ENCODE assay signal across 11 cellular contexts in the genomic region with DNA sequence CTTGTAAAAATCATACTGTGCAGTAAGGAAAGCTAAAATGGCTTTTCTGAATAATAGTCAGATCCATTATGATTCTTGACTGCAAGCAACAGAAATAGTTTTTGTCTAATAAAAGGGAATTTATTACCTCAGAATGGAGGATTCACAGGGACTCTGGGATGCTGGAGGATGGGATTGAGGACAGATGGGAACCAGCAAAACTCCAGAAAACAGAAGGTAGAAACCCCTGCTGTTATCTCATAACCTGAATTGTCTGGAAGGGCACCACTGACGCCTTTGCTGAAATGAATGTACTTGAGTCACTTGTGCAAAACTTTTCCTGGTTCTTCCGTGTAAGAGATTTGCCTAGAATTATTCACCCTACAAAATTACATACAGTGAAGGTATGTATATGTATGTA.
"Had no signal": no experiment of that assay in that cellular context is flagged by ENCODE, and none has a peak within 500 bp of the region (broad histone marks: within the 10 kb centered on the region; RNA-seq: fewer than 3 reads in every experiment).

No MANE protein-coding gene starts in this region.

- H3K36me3 ChIP-seq: HAP-1 had no signal

- H3K9me3 Mint-ChIP-seq: IgD-negative memory B cell had no signal

- H3K4me3 ChIP-seq: GM23248, HAP-1 had no signal

- FAIRE-seq: HepG2 had no signal

- H3K36me3 Mint-ChIP-seq: IgD-negative memory B cell had no signal

- H3K9ac ChIP-seq: GM23248, KMS-11 had no signal

- H3K9me3 ChIP-seq: HAP-1 had no signal

- DNase-seq: GM23248, GOT3, H7, HFFc6, KBM-7 had no signal

- H3K27ac ChIP-seq: GM23248, HL-60, KMS-11 had no signal

- ATAC-seq: HCT116, HepG2 had no signal

- H2AFZ ChIP-seq: GM23248 had no signal

- H3K4me3 Mint-ChIP-seq: HFFc6, IgD-negative memory B cell had no signal

- H3K4me1 ChIP-seq: HAP-1 had no signal

- H3K27ac Mint-ChIP-seq: HFFc6, IgD-negative memory B cell had no signal

- H3K4me2 ChIP-seq: KMS-11 had no signal
